Comparison of ENCODE assay signal across 4 cellular contexts in the genomic region with DNA sequence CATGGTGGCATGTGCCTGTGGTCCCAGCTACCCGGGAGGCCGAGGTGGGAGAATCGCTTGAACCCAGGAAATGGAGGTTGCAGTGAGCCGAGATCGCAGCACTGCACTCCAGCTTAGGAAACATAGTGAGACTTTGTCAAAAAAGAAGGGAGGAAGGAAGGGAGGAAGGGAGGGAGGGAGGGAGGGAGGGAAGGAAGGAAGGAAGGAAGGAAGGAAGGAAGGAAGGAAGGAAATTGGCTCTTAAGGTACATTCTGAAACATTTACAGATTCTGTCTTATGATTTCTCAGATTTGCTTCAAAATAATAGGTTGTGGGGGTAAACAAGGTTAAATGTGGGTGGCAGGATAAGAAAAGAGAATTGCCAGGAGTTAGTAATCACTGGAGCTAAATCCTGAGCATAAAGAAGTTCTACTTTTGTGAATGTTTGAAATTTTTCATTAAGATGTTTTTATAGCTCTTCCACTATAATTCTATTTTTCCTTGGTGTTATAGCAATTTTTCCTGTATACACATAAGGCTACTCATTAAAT. TPM values are rescaled to one million over a fixed set of nuclear protein-coding genes. Genes with fewer than 3 reads are reported as not detected.
"Had no signal": no experiment of that assay in that cellular context is flagged by ENCODE, and none has a peak within 500 bp of the region (broad histone marks: within the 10 kb centered on the region; RNA-seq: fewer than 3 reads in every experiment).

No MANE protein-coding gene starts in this region.

- DNase-seq: GDM1, GF-D8 had no signal

- H3K4me3 ChIP-seq: GM12878 had no signal

- ATAC-seq: GM12878 had no signal

RNA-seq across cellular contexts. Expression of a gene that starts 2.1 kb away (rescaled TPM):
- total RNA-seq: G401 had no signal
